Comparison of ENCODE assay signal across 19 cellular contexts in the genomic region with DNA sequence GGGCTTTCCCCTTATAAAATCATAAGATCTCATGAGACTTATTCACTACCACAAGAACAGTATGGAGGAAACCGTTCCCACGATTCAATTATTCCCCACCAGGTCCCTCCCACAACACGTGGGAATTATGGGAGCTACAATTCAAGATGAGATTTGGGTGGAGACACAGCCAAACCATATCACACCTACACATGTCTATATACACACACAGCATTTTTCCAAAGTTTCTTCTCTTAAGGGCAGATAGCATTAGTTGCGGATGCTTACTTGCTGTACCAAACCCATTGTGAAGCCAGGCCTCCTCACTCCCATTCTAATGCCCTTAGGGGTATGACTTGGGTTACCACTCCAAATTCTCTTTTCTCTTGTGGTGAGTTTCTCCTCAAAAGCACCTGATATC.
"Had no signal": no experiment of that assay in that cellular context is flagged by ENCODE, and none has a peak within 500 bp of the region (broad histone marks: within the 10 kb centered on the region; RNA-seq: fewer than 3 reads in every experiment).

No MANE protein-coding gene starts in this region.

- H3K4me1 Mint-ChIP-seq: mesothelial cell of epicardium, nephron had no signal

- H3K27ac ChIP-seq: hepatocyte, pancreas had no signal

- H3K4me3 Mint-ChIP-seq: mesothelial cell of epicardium; nephron; stimulated activated memory B cell treated with anti-CD40 and anti-IgM and Interleukin-4, amounts not matched to agents 10 μg/mL and 1 μg/mL and 100 μg/mL, for 72 hours had no signal

- H3K9me3 ChIP-seq: pancreas had no signal

- ATAC-seq: left colon; left ventricle myocardium superior; pancreas; right cardiac atrium; stimulated activated memory B cell treated with anti-CD40 and anti-IgM and Interleukin-4, amounts not matched to agents 10 μg/mL and 1 μg/mL and 100 μg/mL, for 72 hours had no signal

- H3K4me1 ChIP-seq: pancreas had no signal

- H3K36me3 Mint-ChIP-seq: mesothelial cell of epicardium; stimulated activated memory B cell treated with anti-CD40 and anti-IgM and Interleukin-4, amounts not matched to agents 10 μg/mL and 1 μg/mL and 100 μg/mL, for 72 hours had no signal

- H3K27me3 Mint-ChIP-seq: stimulated activated memory B cell treated with anti-CD40 and anti-IgM and Interleukin-4, amounts not matched to agents 10 μg/mL and 1 μg/mL and 100 μg/mL, for 72 hours had no signal

- H3K9me3 Mint-ChIP-seq: nephron; stimulated activated memory B cell treated with anti-CD40 and anti-IgM and Interleukin-4, amounts not matched to agents 10 μg/mL and 1 μg/mL and 100 μg/mL, for 72 hours had no signal

- DNase-seq: cerebellar nuclear complex; dermis blood vessel endothelial cell; erythroblast; foreskin melanocyte; head of caudate nucleus; left colon; left ventricle myocardium superior; occipital lobe; pancreas; right cardiac atrium; stimulated activated CD4-positive, alpha-beta T cell treated with anti-CD3 and anti-CD28 coated beads, Interleukin-2, amount 100 ng/mL, for 48 hours had no signal

- H3K4me2 ChIP-seq: hepatocyte, smooth muscle cell had no signal

- H3K27ac Mint-ChIP-seq: mesothelial cell of epicardium; nephron; progenitor cell of endocrine pancreas; stimulated activated memory B cell treated with anti-CD40 and anti-IgM and Interleukin-4, amounts not matched to agents 10 μg/mL and 1 μg/mL and 100 μg/mL, for 72 hours had no signal

- FAIRE-seq: colon, pancreas had no signal

- H3K4me3 ChIP-seq: hepatocyte, lung, pancreas, smooth muscle cell had no signal

- H3K36me3 ChIP-seq: pancreas had no signal

- H3K27me3 ChIP-seq: hepatocyte, pancreas had no signal

- H3K79me2 ChIP-seq: hepatocyte had no signal

- H2AFZ ChIP-seq: hepatocyte had no signal
